In the genomic region with DNA sequence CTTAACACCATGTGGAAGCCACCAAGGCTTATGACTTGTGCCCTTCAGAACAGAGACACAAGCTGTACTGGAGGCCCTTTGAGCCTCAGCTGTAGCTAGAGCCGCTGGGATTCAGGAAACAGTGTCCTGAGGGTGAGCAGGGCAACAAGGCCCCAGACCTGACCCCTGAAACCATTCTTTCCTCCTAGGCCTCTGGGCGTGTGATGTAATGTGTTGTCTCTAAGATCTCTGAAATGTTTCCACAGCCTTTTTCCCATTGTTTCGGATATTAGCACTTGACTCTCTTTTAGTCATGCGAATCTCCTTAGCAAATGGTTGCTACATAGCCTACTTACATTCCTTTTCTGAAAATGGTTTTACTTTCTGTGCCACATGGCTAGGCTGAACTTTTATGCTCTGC, we compare ENCODE assay signal across 27 cellular contexts.
DNase-seq lines count a peak whose midpoint lies in the region; ATAC-seq, FAIRE-seq and TF ChIP-seq lines count a peak whose summit lies in the region.
"Had no signal": no experiment of that assay in that cellular context is flagged by ENCODE, and none has a peak within 500 bp of the region (broad histone marks: within the 10 kb centered on the region; RNA-seq: fewer than 3 reads in every experiment).

No MANE protein-coding gene starts in this region.

- CTCF ChIA-PET in H1 (lab: Charles Lee; ENCODE audit: partially characterized antibody): no interaction called here
- CTCF ChIA-PET in SK-N-SH (lab: Yijun Ruan, JAX): no interaction called here

- H3K27me3 ChIP-seq in NT2/D1 (ENCODE audit: insufficient read depth, insufficient read length) (no peaks in the 10 kb centered on the region), H1 (replicated peaks in 1 of 4; ENCODE audit: control insufficient read depth in 3 of 4, extremely low read depth in 1 of 4, insufficient read depth in 3 of 4, low read length in 3 of 4) (no peaks in the 10 kb centered on the region), mesendoderm (ENCODE audit: insufficient read depth, low read length, poor library complexity) (no peaks in the 10 kb centered on the region), SK-N-SH (ENCODE audit: insufficient read depth) (no peaks in the 10 kb centered on the region)
- H3K27me3 ChIP-seq: BE2C, BLaER1 had no signal

- H4K5ac ChIP-seq in H1 (ENCODE audit: insufficient read length, low read depth, low read length) (no peak overlapping the region), mesendoderm (ENCODE audit: low read length) (no peak overlapping the region)

- POLR2A ChIA-PET in H1 (lab: Charles Lee; ENCODE audit: partially characterized antibody): no interaction called here
- POLR2A ChIA-PET in SK-N-SH (lab: Yijun Ruan, JAX): no interaction called here

- no peaks in the 10 kb centered on the region for H4K20me1 ChIP-seq in H1 (replicated peaks in 1 of 2; ENCODE audit: control insufficient read depth in 1 of 2, insufficient read depth in 2 of 2, low read length in 2 of 2)
- no peaks in the 10 kb centered on the region for H4K20me1 ChIP-seq in SK-N-SH (ENCODE audit: insufficient read depth)
- H4K20me1 ChIP-seq: BLaER1 had no signal

- H2BK15ac ChIP-seq in H1 (ENCODE audit: low read length) (no peak overlapping the region), mesendoderm (replicated peaks; ENCODE audit: low read depth) (no peak overlapping the region)

- H3K56ac ChIP-seq in H1 (replicated peaks; ENCODE audit: insufficient read length, low read depth, low read length) (no peak overlapping the region), mesendoderm (ENCODE audit: low read length) (no peak overlapping the region)

- no peak overlapping the region for H3K18ac ChIP-seq in H1 (ENCODE audit: extremely low read depth, low read length)
- H3K18ac ChIP-seq in mesendoderm (ENCODE audit: low read length): no peak overlapping the region

- H3K27me3 Mint-ChIP-seq in natural killer cell treated with Interleukin-12 subunit alpha and Interleukin-12 subunit beta and Interleukin-15 and Interleukin-18, amount 100 ng/mL, for 72 hours: peaks cover 14 to 19% of the 10 kb centered on the region in 2 donors
- H3K27me3 Mint-ChIP-seq in activated naive CD8-positive, alpha-beta T cell treated with anti-CD3 and anti-CD28 coated beads for 36 hours: peaks cover 8% of the 10 kb centered on the region

- no peak overlapping the region for H3K4me3 Mint-ChIP-seq in natural killer cell treated with Interleukin-12 subunit alpha and Interleukin-12 subunit beta and Interleukin-15 and Interleukin-18, amount 100 ng/mL, for 72 hours
- no peak overlapping the region for H3K4me3 Mint-ChIP-seq in activated naive CD8-positive, alpha-beta T cell treated with anti-CD3 and anti-CD28 coated beads for 36 hours
- H3K4me3 Mint-ChIP-seq: CD14-positive monocyte; CD4-positive, alpha-beta memory T cell; CD4-positive, CD25-positive, alpha-beta regulatory T cell; CD8-positive, alpha-beta memory T cell had no signal

- H3K79me1 ChIP-seq in H1 (ENCODE audit: low read depth, low read length) (no peaks in the 10 kb centered on the region), mesendoderm (ENCODE audit: low read length) (no peaks in the 10 kb centered on the region)

- in situ Hi-C loops in G401 (cut with HindIII; ENCODE audit: low sequenced_read_pairs): no loop called here

- H2BK120ac ChIP-seq in H1 (replicated peaks; ENCODE audit: low read depth, low read length) (no peak overlapping the region), mesendoderm (ENCODE audit: low read depth, low read length) (no peak overlapping the region)

- H2BK5ac ChIP-seq in H1 (ENCODE audit: low read depth, low read length) (no peak overlapping the region), mesendoderm (ENCODE audit: low read length) (no peak overlapping the region)

- H3F3A ChIP-seq in SK-N-SH (replicated peaks; ENCODE audit: insufficient read depth): no peaks in the 10 kb centered on the region

- H2AFZ ChIP-seq in H1 (ENCODE audit: low read length) (no peak overlapping the region), SK-N-SH (ENCODE audit: low read depth) (no peak overlapping the region)

- H4K91ac ChIP-seq in H1 (replicated peaks; ENCODE audit: insufficient read length, low read length): no peak overlapping the region

- no peaks in the 10 kb centered on the region for H3K9me2 ChIP-seq in SK-N-SH

- H3K27ac Mint-ChIP-seq in natural killer cell treated with Interleukin-12 subunit alpha and Interleukin-12 subunit beta and Interleukin-15 and Interleukin-18, amount 100 ng/mL, for 72 hours: no peak overlapping the region
- no peak overlapping the region for H3K27ac Mint-ChIP-seq in activated naive CD8-positive, alpha-beta T cell treated with anti-CD3 and anti-CD28 coated beads for 36 hours
- H3K27ac Mint-ChIP-seq: CD14-positive monocyte; CD4-positive, alpha-beta memory T cell; CD4-positive, CD25-positive, alpha-beta regulatory T cell; CD8-positive, alpha-beta memory T cell had no signal

- H3K4me3 ChIP-seq in NT2/D1 (ENCODE audit: insufficient read length, low read depth) (no peak overlapping the region), H1 (ENCODE audit: extremely low read depth in 1 of 4, insufficient read depth in 2 of 4, low read depth in 3 of 4, low read length in 4 of 4) (no peak overlapping the region), mesendoderm (ENCODE audit: low read length) (no peak overlapping the region), SK-N-SH (ENCODE audit: low read depth in 2 of 2, low read length in 1 of 2) (no peak overlapping the region)
- H3K4me3 ChIP-seq: BLaER1 had no signal

- H3K14ac ChIP-seq in H1 (ENCODE audit: insufficient read length): no peak overlapping the region

- no peak for TF ChIP-seq POLR2A in H1 (IDR thresholded peaks at IDR 0.05; ENCODE audit: control extremely low read depth in 1 of 2, low read depth in 2 of 2, low read length in 2 of 2)

- DNase-seq in NT2/D1 (ENCODE audit: low read depth, low spot score) (peak; percentile 75), H1 (ENCODE audit: low read depth in 1 of 2, low spot score in 2 of 2) (no peak), mesendoderm (peak; percentile 18), SK-N-SH (no peak), G401 (ENCODE audit: low spot score) (no peak)
- no peak for DNase-seq in natural killer cell treated with Interleukin-12 subunit alpha and Interleukin-12 subunit beta and Interleukin-15 and Interleukin-18, amount 100 ng/mL, for 72 hours (ENCODE audit: low spot score)
- DNase-seq in activated naive CD8-positive, alpha-beta T cell treated with anti-CD3 and anti-CD28 coated beads for 36 hours: no peak
- DNase-seq: 8988T; ACHN; BE2C; C1 segment of cervical spinal cord; CD4-positive, alpha-beta memory T cell; CD4-positive, CD25-positive, alpha-beta regulatory T cell; CD8-positive, alpha-beta memory T cell; COR-L47; DMS 273 treated with DMSO at 0.1 percent for 48 hours; DMS153; DMS53; DMS79; DND-41; EL; GF-D8 had no signal

- H3K4me2 ChIP-seq in H1 (ENCODE audit: insufficient read depth in 1 of 2, low read depth in 2 of 2, low read length in 2 of 2) (no peak overlapping the region), mesendoderm (ENCODE audit: low read length) (no peak overlapping the region), SK-N-SH (no peak overlapping the region)
- H3K4me2 ChIP-seq: BLaER1 had no signal

- H2AK5ac ChIP-seq in H1 (ENCODE audit: low read depth, low read length) (no peak overlapping the region), mesendoderm (ENCODE audit: low read length) (no peak overlapping the region)

- H4K8ac ChIP-seq in H1 (ENCODE audit: extremely low read depth, insufficient read depth, low read length) (no peak overlapping the region), mesendoderm (ENCODE audit: low read depth, low read length) (no peak overlapping the region)

- H3K79me2 ChIP-seq in H1 (ENCODE audit: control insufficient read depth in 1 of 2, insufficient read depth in 2 of 2, low read length in 2 of 2) (no peaks in the 10 kb centered on the region), mesendoderm (ENCODE audit: control insufficient read depth, insufficient read depth, low read length) (no peaks in the 10 kb centered on the region), SK-N-SH (ENCODE audit: insufficient read depth) (no peaks in the 10 kb centered on the region)

- H3K36me3 ChIP-seq in NT2/D1 (ENCODE audit: insufficient read depth, insufficient read length, low read length) (no peaks in the 10 kb centered on the region), H1 (ENCODE audit: control insufficient read depth in 2 of 4, insufficient read depth in 4 of 4, low read length in 3 of 4) (no peaks in the 10 kb centered on the region; a peak in 1 of 8 replicates), mesendoderm (ENCODE audit: control insufficient read depth, insufficient read depth, low read length) (no peaks in the 10 kb centered on the region), SK-N-SH (replicated peaks in 1 of 2; ENCODE audit: control insufficient read depth in 1 of 2, insufficient read depth in 2 of 2, low read length in 1 of 2) (no peaks in the 10 kb centered on the region)
- H3K36me3 ChIP-seq: BE2C, BLaER1 had no signal

- H3K4ac ChIP-seq in H1 (replicated peaks; ENCODE audit: insufficient read length, low read depth, low read length) (no peak overlapping the region), mesendoderm (ENCODE audit: low read depth, low read length) (no peak overlapping the region)

- 87% methylated on average over 4 of the region's 4 CpGs; no CpG with 5 or more reads in 1 of the 2 experiments for WGBS in H1 (ENCODE audit: extremely low coverage in 1 of 2, insufficient coverage in 1 of 2, insufficient read length in 1 of 2, insufficient replicate concordance in 2 of 2, low coverage in 1 of 2, low lambda C conversion rate in 2 of 2, missing lambda C conversion rate in 1 of 2), 2 experiments
- WGBS in mesendoderm (ENCODE audit: extremely low coverage, insufficient coverage, low lambda C conversion rate): no CpG with 5 or more reads among the region's 4 CpGs
- 24% methylated on average over 4 of the region's 4 CpGs for WGBS in SK-N-SH (ENCODE audit: low lambda C conversion rate)

- no peak overlapping the region for H3K27ac ChIP-seq in H1 (ENCODE audit: low read depth, low read length)
- no peak overlapping the region for H3K27ac ChIP-seq in mesendoderm (ENCODE audit: low read depth, low read length)
- H3K27ac ChIP-seq in SK-N-SH (ENCODE audit: low read depth in 2 of 2, low read length in 1 of 2): no peak overlapping the region
- H3K27ac ChIP-seq: BLaER1 had no signal

- H3K36me3 Mint-ChIP-seq in natural killer cell treated with Interleukin-12 subunit alpha and Interleukin-12 subunit beta and Interleukin-15 and Interleukin-18, amount 100 ng/mL, for 72 hours: no peaks in the 10 kb centered on the region
- H3K36me3 Mint-ChIP-seq in activated naive CD8-positive, alpha-beta T cell treated with anti-CD3 and anti-CD28 coated beads for 36 hours: no peaks in the 10 kb centered on the region
- H3K36me3 Mint-ChIP-seq: CD14-positive monocyte; CD4-positive, alpha-beta memory T cell; CD4-positive, CD25-positive, alpha-beta regulatory T cell; CD8-positive, alpha-beta memory T cell had no signal

- H3K23ac ChIP-seq in H1 (ENCODE audit: insufficient read length) (no peak overlapping the region), mesendoderm (ENCODE audit: low read length) (no peak overlapping the region)

- H3K4me1 Mint-ChIP-seq in natural killer cell treated with Interleukin-12 subunit alpha and Interleukin-12 subunit beta and Interleukin-15 and Interleukin-18, amount 100 ng/mL, for 72 hours (ENCODE audit: low read depth in 2 of 2): no peaks in the 10 kb centered on the region
- no peaks in the 10 kb centered on the region for H3K4me1 Mint-ChIP-seq in activated naive CD8-positive, alpha-beta T cell treated with anti-CD3 and anti-CD28 coated beads for 36 hours
- H3K4me1 Mint-ChIP-seq: CD14-positive monocyte; CD4-positive, alpha-beta memory T cell; CD4-positive, CD25-positive, alpha-beta regulatory T cell; CD8-positive, alpha-beta memory T cell had no signal

- TF ChIP-seq EP300 in H1 (IDR thresholded peaks at IDR 0.05; ENCODE audit: borderline replicate concordance in 1 of 2, low read depth in 2 of 2, low read length in 2 of 2): no peak
- no peak for TF ChIP-seq EP300 in SK-N-SH (IDR thresholded peaks at IDR 0.05; ENCODE audit: borderline replicate concordance in 1 of 2, low read depth in 1 of 2, low read length in 1 of 2)

- H3K9me3 ChIP-seq in NT2/D1 (ENCODE audit: insufficient read depth, low read length): peaks cover 48% of the 10 kb centered on the region
- peaks cover 9 to 11% of the 10 kb centered on the region in 2 experiments; a peak in 3 of 4 replicates for H3K9me3 ChIP-seq in H1 (ENCODE audit: insufficient read depth in 2 of 2, low read depth in 1 of 2, low read length in 1 of 2)
- no peaks in the 10 kb centered on the region for H3K9me3 ChIP-seq in SK-N-SH
- H3K9me3 ChIP-seq: BE2C, BLaER1 had no signal

- H2BK12ac ChIP-seq in H1 (ENCODE audit: low read depth, low read length): no peak overlapping the region

- H3K23me2 ChIP-seq in H1 (ENCODE audit: low read depth, low read length): no peaks in the 10 kb centered on the region

- TF ChIP-seq RAD21 in H1 (IDR thresholded peaks at IDR 0.05 in 1 of 2, conservative IDR thresholded peaks at IDR 0.05 in 1 of 2; ENCODE audit: low read depth in 2 of 2, low read length in 2 of 2) (no peak), SK-N-SH (IDR thresholded peaks at IDR 0.05; ENCODE audit: low read length) (no peak)

- no peak for FAIRE-seq in H1 (lab: Jason Lieb, UNC)
- FAIRE-seq: A204.1, G401.6, GM12891 had no signal

- H3K9ac ChIP-seq in NT2/D1 (ENCODE audit: insufficient read length, low read depth) (no peak overlapping the region), H1 (replicated peaks in 1 of 4; ENCODE audit: extremely low read depth in 1 of 4, low read depth in 3 of 4, low read length in 3 of 4) (no peak overlapping the region), mesendoderm (ENCODE audit: low read length) (no peak overlapping the region), SK-N-SH (no peak overlapping the region)
- H3K9ac ChIP-seq: BLaER1 had no signal

- no peaks in the 10 kb centered on the region for H3K4me1 ChIP-seq in NT2/D1 (ENCODE audit: insufficient read depth, insufficient read length)
- H3K4me1 ChIP-seq in H1 (replicated peaks in 1 of 4; ENCODE audit: control insufficient read depth in 3 of 4, insufficient read depth in 4 of 4, low read length in 3 of 4): no peaks in the 10 kb centered on the region
- H3K4me1 ChIP-seq in mesendoderm (ENCODE audit: control insufficient read depth, low read depth, low read length): no peaks in the 10 kb centered on the region
- no peaks in the 10 kb centered on the region for H3K4me1 ChIP-seq in SK-N-SH (ENCODE audit: control insufficient read depth in 1 of 2, insufficient read depth in 2 of 2, low read depth in 1 of 2, low read length in 1 of 2)
- H3K4me1 ChIP-seq: BE2C, BLaER1 had no signal

- peaks cover 3% of the 10 kb centered on the region for H3K9me3 Mint-ChIP-seq in natural killer cell treated with Interleukin-12 subunit alpha and Interleukin-12 subunit beta and Interleukin-15 and Interleukin-18, amount 100 ng/mL, for 72 hours
- no peaks in the 10 kb centered on the region for H3K9me3 Mint-ChIP-seq in activated naive CD8-positive, alpha-beta T cell treated with anti-CD3 and anti-CD28 coated beads for 36 hours

- no peak for TF ChIP-seq CTCF in H1 (IDR thresholded peaks at IDR 0.05; ENCODE audit: control extremely low read depth in 1 of 3, insufficient read depth in 1 of 3, low read depth in 1 of 3, low read length in 3 of 3)
- no peak for TF ChIP-seq CTCF in SK-N-SH (IDR thresholded peaks at IDR 0.05)

- no peak overlapping the region for H2BK20ac ChIP-seq in H1 (ENCODE audit: low read length)

- ATAC-seq in natural killer cell treated with Interleukin-12 subunit alpha and Interleukin-12 subunit beta and Interleukin-15 and Interleukin-18, amount 100 ng/mL, for 72 hours: no peak

Comparison
In these comparisons a context has a peak if more than half of its experiments do, and no peak if none do; other contexts are left out.
1. DNase-seq: peak in NT2/D1 (single experiment) and mesendoderm (single experiment); none in H1 (0 of 2), SK-N-SH (single experiment), natural killer cell treated with Interleukin-12 subunit alpha and Interleukin-12 subunit beta and Interleukin-15 and Interleukin-18, amount 100 ng/mL, for 72 hours (single experiment), G401 (single experiment) and activated naive CD8-positive, alpha-beta T cell treated with anti-CD3 and anti-CD28 coated beads for 36 hours (single experiment).